31 cellular contexts compared by ENCODE assay signal in genomic region chr19:5541456-5541855, GRCh38. TPM values are rescaled to one million over a fixed set of nuclear protein-coding genes. Genes with fewer than 3 reads are reported as not detected.
"Had no signal": no experiment of that assay in that cellular context is flagged by ENCODE, and none has a peak within 500 bp of the region (broad histone marks: within the 10 kb centered on the region; RNA-seq: fewer than 3 reads in every experiment).

No MANE protein-coding gene starts in this region.

- H3K9me3 Mint-ChIP-seq: activated CD4-positive, alpha-beta memory T cell treated with anti-CD3 and anti-CD28 coated beads, Interleukin-2, amount 10 ng/mL, durations not matched to agents 7 days and 5 days; activated CD4-positive, alpha-beta T cell treated with anti-CD3 and anti-CD28 coated beads, Interleukin-2, amount 10 ng/mL, durations not matched to agents 7 days and 5 days; activated naive CD4-positive, alpha-beta T cell treated with anti-CD3 and anti-CD28 coated beads, Interleukin-2, amount 10 ng/mL, durations not matched to agents 7 days and 5 days; activated naive CD4-positive, alpha-beta T cell treated with anti-CD3 and anti-CD28 coated beads, Interleukin-2, amount 50 U/mL, for 72 hours; activated naive CD8-positive, alpha-beta T cell treated with anti-CD3 and anti-CD28 coated beads, Interleukin-2, amount 10 ng/mL, durations not matched to agents 7 days and 5 days; activated T-cell treated with anti-CD3 and anti-CD28 coated beads, Interleukin-2, amount 50 U/mL, for 24 hours; activated T-cell treated with anti-CD3 and anti-CD28 coated beads, Interleukin-2, amount 50 U/mL, for 72 hours; effector memory CD8-positive, alpha-beta T cell; WTC11 had no signal

- H3K4me3 ChIP-seq: ascending aorta, esophagus muscularis mucosa, gastroesophageal sphincter had no signal

- ATAC-seq: activated naive CD4-positive, alpha-beta T cell treated with anti-CD3 and anti-CD28 coated beads, Interleukin-2, amount 50 U/mL, for 72 hours; activated T-cell treated with anti-CD3 and anti-CD28 coated beads, Interleukin-2, amount 50 U/mL, for 72 hours; effector memory CD8-positive, alpha-beta T cell; gastroesophageal sphincter; WTC11 had no signal

- H3K9me3 ChIP-seq: ascending aorta, esophagus muscularis mucosa, gastroesophageal sphincter had no signal

- DNase-seq: activated CD4-positive, alpha-beta memory T cell treated with anti-CD3 and anti-CD28 coated beads, Interleukin-2, amount 10 ng/mL, durations not matched to agents 7 days and 5 days; activated CD4-positive, alpha-beta T cell treated with anti-CD3 and anti-CD28 coated beads for 1 hour; activated CD4-positive, alpha-beta T cell treated with anti-CD3 and anti-CD28 coated beads for 4 hours; activated CD4-positive, alpha-beta T cell treated with anti-CD3 and anti-CD28 coated beads, Interleukin-2, amount 10 ng/mL, durations not matched to agents 7 days and 5 days; activated CD4-positive, alpha-beta T cell treated with anti-CD3 and anti-CD28 coated beads, Interleukin-2, amount 50 U/mL, for 4 hours; activated CD8-positive, alpha-beta memory T cell treated with anti-CD3 and anti-CD28 coated beads, Interleukin-2, amount 50 U/mL, for 48 hours; activated gamma-delta T cell; activated naive CD4-positive, alpha-beta T cell; activated naive CD4-positive, alpha-beta T cell treated with anti-CD3 and anti-CD28 coated beads, Interleukin-2, amount 10 ng/mL, durations not matched to agents 7 days and 5 days; activated naive CD8-positive, alpha-beta T cell treated with anti-CD3 and anti-CD28 coated beads, Interleukin-2, amount 10 ng/mL, durations not matched to agents 7 days and 5 days; activated T-cell treated with anti-CD3 and anti-CD28 coated beads for 4 hours; activated T-cell treated with anti-CD3 and anti-CD28 coated beads, Interleukin-2, amount 50 U/mL, for 24 hours; activated T-cell treated with anti-CD3 and anti-CD28 coated beads, Interleukin-2, amount 50 U/mL, for 72 hours; brain microvascular endothelial cell; cortex of kidney; dermis blood vessel endothelial cell; effector CD4-positive, alpha-beta T cell; effector memory CD8-positive, alpha-beta T cell; erythroblast; foreskin melanocyte; T-helper 2 cell had no signal

- H3K27ac Mint-ChIP-seq: activated CD4-positive, alpha-beta memory T cell treated with anti-CD3 and anti-CD28 coated beads, Interleukin-2, amount 10 ng/mL, durations not matched to agents 7 days and 5 days; activated CD4-positive, alpha-beta T cell treated with anti-CD3 and anti-CD28 coated beads, Interleukin-2, amount 10 ng/mL, durations not matched to agents 7 days and 5 days; activated naive CD4-positive, alpha-beta T cell treated with anti-CD3 and anti-CD28 coated beads, Interleukin-2, amount 10 ng/mL, durations not matched to agents 7 days and 5 days; activated naive CD4-positive, alpha-beta T cell treated with anti-CD3 and anti-CD28 coated beads, Interleukin-2, amount 50 U/mL, for 72 hours; activated naive CD8-positive, alpha-beta T cell treated with anti-CD3 and anti-CD28 coated beads, Interleukin-2, amount 10 ng/mL, durations not matched to agents 7 days and 5 days; activated T-cell treated with anti-CD3 and anti-CD28 coated beads, Interleukin-2, amount 50 U/mL, for 24 hours; activated T-cell treated with anti-CD3 and anti-CD28 coated beads, Interleukin-2, amount 50 U/mL, for 72 hours; effector memory CD8-positive, alpha-beta T cell; WTC11 had no signal

- FAIRE-seq: bronchial epithelial cell, colon had no signal

- H3K36me3 Mint-ChIP-seq: activated naive CD4-positive, alpha-beta T cell treated with anti-CD3 and anti-CD28 coated beads, Interleukin-2, amount 10 ng/mL, durations not matched to agents 7 days and 5 days; activated naive CD4-positive, alpha-beta T cell treated with anti-CD3 and anti-CD28 coated beads, Interleukin-2, amount 50 U/mL, for 72 hours; activated naive CD8-positive, alpha-beta T cell treated with anti-CD3 and anti-CD28 coated beads, Interleukin-2, amount 10 ng/mL, durations not matched to agents 7 days and 5 days; WTC11 had no signal

- H3K36me3 ChIP-seq: ascending aorta, brain microvascular endothelial cell, esophagus muscularis mucosa, gastroesophageal sphincter had no signal

- H3K4me1 ChIP-seq: ascending aorta had no signal

- H3K4me3 Mint-ChIP-seq: activated CD4-positive, alpha-beta memory T cell treated with anti-CD3 and anti-CD28 coated beads, Interleukin-2, amount 10 ng/mL, durations not matched to agents 7 days and 5 days; activated CD4-positive, alpha-beta T cell treated with anti-CD3 and anti-CD28 coated beads, Interleukin-2, amount 10 ng/mL, durations not matched to agents 7 days and 5 days; activated naive CD4-positive, alpha-beta T cell treated with anti-CD3 and anti-CD28 coated beads, Interleukin-2, amount 10 ng/mL, durations not matched to agents 7 days and 5 days; activated naive CD8-positive, alpha-beta T cell treated with anti-CD3 and anti-CD28 coated beads, Interleukin-2, amount 10 ng/mL, durations not matched to agents 7 days and 5 days; activated T-cell treated with anti-CD3 and anti-CD28 coated beads, Interleukin-2, amount 50 U/mL, for 24 hours; activated T-cell treated with anti-CD3 and anti-CD28 coated beads, Interleukin-2, amount 50 U/mL, for 72 hours; effector memory CD8-positive, alpha-beta T cell; WTC11 had no signal

- H3K27me3 ChIP-seq: ascending aorta, brain microvascular endothelial cell had no signal

- H3K27ac ChIP-seq: ascending aorta, brain microvascular endothelial cell, esophagus muscularis mucosa, gastroesophageal sphincter, VCaP had no signal

- H3K4me1 Mint-ChIP-seq: activated CD4-positive, alpha-beta memory T cell treated with anti-CD3 and anti-CD28 coated beads, Interleukin-2, amount 10 ng/mL, durations not matched to agents 7 days and 5 days; activated CD4-positive, alpha-beta T cell treated with anti-CD3 and anti-CD28 coated beads, Interleukin-2, amount 10 ng/mL, durations not matched to agents 7 days and 5 days; activated naive CD4-positive, alpha-beta T cell treated with anti-CD3 and anti-CD28 coated beads, Interleukin-2, amount 10 ng/mL, durations not matched to agents 7 days and 5 days; activated naive CD8-positive, alpha-beta T cell treated with anti-CD3 and anti-CD28 coated beads, Interleukin-2, amount 10 ng/mL, durations not matched to agents 7 days and 5 days had no signal

RNA-seq across cellular contexts. Expression of gene TINCR, which starts 26.3 kb away (rescaled TPM):
- total RNA-seq: ascending aorta, fibroblast of villous mesenchyme, glomerular endothelial cell had no signal
